ENCODE assay signal across 12 cellular contexts in the genomic region with DNA sequence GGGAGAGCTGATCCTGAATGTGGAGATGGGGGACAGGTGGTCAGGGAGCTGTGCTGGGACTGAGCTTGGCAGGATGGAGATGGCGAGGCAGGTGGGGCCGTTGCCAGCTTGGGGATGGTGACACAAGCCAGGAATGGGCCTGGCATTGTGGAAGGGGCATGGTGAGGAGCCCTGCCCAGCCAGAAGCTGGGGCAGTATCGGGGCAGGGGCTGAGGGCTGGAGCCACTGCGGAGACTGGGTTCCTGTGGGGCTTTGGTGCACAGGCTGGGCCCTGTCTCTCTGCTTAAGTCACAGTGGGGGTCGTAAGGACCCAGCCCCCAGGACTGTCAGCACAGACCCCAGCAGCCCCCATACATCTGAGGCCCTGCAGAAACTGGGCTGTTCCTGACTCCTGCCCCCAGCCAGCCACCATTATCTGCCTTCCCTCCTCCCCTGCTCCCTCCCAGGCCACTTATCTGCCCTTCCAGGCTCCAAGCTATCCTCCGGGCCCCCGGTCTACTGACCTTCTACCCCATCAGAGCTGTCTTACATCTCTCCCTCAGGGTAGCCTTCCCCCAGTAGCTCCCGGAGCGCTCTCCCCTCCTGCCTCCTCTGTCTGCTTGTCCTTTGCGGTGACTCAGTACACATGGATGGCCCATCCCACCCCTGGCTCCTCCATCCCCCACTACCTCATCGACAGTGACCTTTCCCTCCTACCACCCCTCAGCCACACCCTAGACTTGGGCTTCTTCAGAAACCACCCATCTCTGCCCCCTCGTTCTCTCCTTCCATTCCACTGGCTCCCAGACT. TPM values are rescaled to one million over a fixed set of nuclear protein-coding genes. Genes with fewer than 3 reads are reported as not detected.
DNase-seq lines count a peak whose midpoint lies in the region; ATAC-seq, FAIRE-seq and TF ChIP-seq lines count a peak whose summit lies in the region.
"Had no signal": no experiment of that assay in that cellular context is flagged by ENCODE, and none has a peak within 500 bp of the region (broad histone marks: within the 10 kb centered on the region; RNA-seq: fewer than 3 reads in every experiment).

No MANE protein-coding gene starts in this region.

- H2AK5ac ChIP-seq in mesendoderm (ENCODE audit: low read length): no peak overlapping the region

- TF ChIP-seq POLR2A in tibial nerve (IDR thresholded peaks at IDR 0.05) (no peak), H54 (IDR thresholded peaks at IDR 0.05; ENCODE audit: low read depth, low read length) (no peak)

- no peak overlapping the region for H3K27ac Mint-ChIP-seq in activated CD4-positive, alpha-beta T cell treated with anti-CD3 and anti-CD28 coated beads for 36 hours

- H3K4me1 ChIP-seq in mesendoderm (ENCODE audit: control insufficient read depth, low read depth, low read length) (no peaks in the 10 kb centered on the region), tibial nerve (peaks cover 0 to 66% (median 14%) of the 10 kb centered on the region in 4 donors)

- H3K4me2 ChIP-seq in mesendoderm (ENCODE audit: low read length): no peak overlapping the region

- no CpG with 5 or more reads among the region's 12 CpGs for WGBS in mesendoderm (ENCODE audit: extremely low coverage, insufficient coverage, low lambda C conversion rate)
- WGBS in tibial nerve, 2 donors: 56% methylated on average over 12 of the region's 12 CpGs

- H3K79me1 ChIP-seq in mesendoderm (ENCODE audit: low read length): no peaks in the 10 kb centered on the region

- no peaks in the 10 kb centered on the region for H3K79me2 ChIP-seq in mesendoderm (ENCODE audit: control insufficient read depth, insufficient read depth, low read length)

- no peak overlapping the region for H3K4me3 ChIP-seq in dorsolateral prefrontal cortex
- no peak overlapping the region for H3K4me3 ChIP-seq in mesendoderm (ENCODE audit: low read length)
- H3K4me3 ChIP-seq in tibial nerve: no peak overlapping the region

- no peak overlapping the region for H2BK120ac ChIP-seq in mesendoderm (ENCODE audit: low read depth, low read length)

- H2BK5ac ChIP-seq in mesendoderm (ENCODE audit: low read length): no peak overlapping the region

- no peak overlapping the region for H3K9ac ChIP-seq in mesendoderm (ENCODE audit: low read length)

- H3K23ac ChIP-seq in mesendoderm (ENCODE audit: low read length): no peak overlapping the region

- no peak overlapping the region for H3K4ac ChIP-seq in mesendoderm (ENCODE audit: low read depth, low read length)

- no peak overlapping the region for H4K5ac ChIP-seq in mesendoderm (ENCODE audit: low read length)

- no peaks in the 10 kb centered on the region for H3K27me3 Mint-ChIP-seq in activated CD4-positive, alpha-beta T cell treated with anti-CD3 and anti-CD28 coated beads for 36 hours

- no peak overlapping the region for H2BK15ac ChIP-seq in mesendoderm (replicated peaks; ENCODE audit: low read depth)

- CTCF ChIA-PET in activated CD4-positive, alpha-beta T cell treated with anti-CD3 and anti-CD28 coated beads for 36 hours (lab: Charles Lee): interaction anchor here (1.1 to 5.1 kb wide), 2 partner anchors 17 to 54 kb away, joined by 4 to 23 read pairs; a partner anchor contains a TSS

- H4K8ac ChIP-seq in mesendoderm (ENCODE audit: low read depth, low read length): no peak overlapping the region

- H3K27me3 ChIP-seq in dorsolateral prefrontal cortex (no peaks in the 10 kb centered on the region), mesendoderm (ENCODE audit: insufficient read depth, low read length, poor library complexity) (no peaks in the 10 kb centered on the region), tibial nerve (no peaks in the 10 kb centered on the region)

- no peak for TF ChIP-seq EP300 in tibial nerve (IDR thresholded peaks at IDR 0.05)

- POLR2A ChIA-PET in activated CD4-positive, alpha-beta T cell treated with anti-CD3 and anti-CD28 coated beads for 36 hours (lab: Charles Lee): no interaction called here

- TF ChIP-seq CTCF in dorsolateral prefrontal cortex (IDR thresholded peaks at IDR 0.05 in 54 of 56, conservative IDR thresholded peaks at IDR 0.05 in 2 of 56; ENCODE audit: low read depth in 1 of 56, partially characterized antibody in 56 of 56) (no peak), tibial nerve (IDR thresholded peaks at IDR 0.05) (no peak)

- H3K4me3 Mint-ChIP-seq in activated CD4-positive, alpha-beta T cell treated with anti-CD3 and anti-CD28 coated beads for 36 hours: no peak overlapping the region

- H3K36me3 ChIP-seq in mesendoderm (ENCODE audit: control insufficient read depth, insufficient read depth, low read length) (no peaks in the 10 kb centered on the region), tibial nerve (peaks cover 0 to 70% (median 0%) of the 10 kb centered on the region in 3 donors)

- ATAC-seq in activated CD4-positive, alpha-beta T cell treated with anti-CD3 and anti-CD28 coated beads for 36 hours: no peak
- no peak for ATAC-seq in HG03571 (IDR thresholded peaks at IDR 0.05; ENCODE audit: unreplicated experiment)
- no peak for ATAC-seq in GM21723 (IDR thresholded peaks at IDR 0.05; ENCODE audit: unreplicated experiment)
- ATAC-seq: PC-3 had no signal

- no peaks in the 10 kb centered on the region for H3K36me3 Mint-ChIP-seq in activated CD4-positive, alpha-beta T cell treated with anti-CD3 and anti-CD28 coated beads for 36 hours (ENCODE audit: low read depth)

- no peak overlapping the region for H3K56ac ChIP-seq in mesendoderm (ENCODE audit: low read length)

- H3K4me1 Mint-ChIP-seq in activated CD4-positive, alpha-beta T cell treated with anti-CD3 and anti-CD28 coated beads for 36 hours: no peaks in the 10 kb centered on the region

- intact Hi-C loops in activated CD4-positive, alpha-beta T cell treated with anti-CD3 and anti-CD28 coated beads for 36 hours (cut with DNase I, micrococcal nuclease): no loop called here
- intact Hi-C loops in dorsolateral prefrontal cortex (cut with DNase I): no loop called here

- no peaks in the 10 kb centered on the region for H3K9me3 ChIP-seq in tibial nerve

- H3K18ac ChIP-seq in mesendoderm (ENCODE audit: low read length): no peak overlapping the region

- H3K9me3 Mint-ChIP-seq in activated CD4-positive, alpha-beta T cell treated with anti-CD3 and anti-CD28 coated beads for 36 hours (ENCODE audit: low read depth): no peaks in the 10 kb centered on the region

- H3K27ac ChIP-seq in dorsolateral prefrontal cortex (peak overlapping the region in 54 of 59 donors; percentile 3 to 85 (median 68)), mesendoderm (ENCODE audit: low read depth, low read length) (no peak overlapping the region), tibial nerve (peak overlapping the region in 3 of 4 donors; percentile 27 to 84 (median 47))

- FAIRE-seq in H54 (lab: Jason Lieb, UNC): no peak

- DNase-seq in activated CD4-positive, alpha-beta T cell treated with anti-CD3 and anti-CD28 coated beads for 36 hours: peak; percentile 2
- no peak for DNase-seq in activated CD4-positive, alpha-beta T cell treated with anti-CD3 and anti-CD28 coated beads for 4 hours
- DNase-seq in dorsolateral prefrontal cortex: peak in 8 of 10 donors; percentile 8 to 39 (median 28)
- peak; percentile 44 for DNase-seq in mesendoderm
- DNase-seq in tibial nerve (ENCODE audit: low spot score in 2 of 2): no peak
- DNase-seq in H54 (ENCODE audit: insufficient read length, low spot score): no peak
- DNase-seq: activated gamma-delta T cell treated with Interleukin-2 at 50 U/mL for 16 hours, foreskin melanocyte, NCI-H2171, PC-3 had no signal

RNA-seq across cellular contexts. Expression of a gene that starts 44.2 kb away (rescaled TPM):
- total RNA-seq in activated CD4-positive, alpha-beta T cell treated with anti-CD3 and anti-CD28 coated beads for 36 hours: 10 to 100 TPM; 92.3 to 96.1 TPM
- total RNA-seq in dorsolateral prefrontal cortex (10 to 100 TPM; 36.9 to 90.0 (median 52.6) TPM), tibial nerve (10 to 100 TPM; 16.6 to 36.0 (median 20.6) TPM)
- polyA plus RNA-seq in mesendoderm (2013, experiment 1 of 2): 82.9 TPM
- polyA plus RNA-seq in mesendoderm (2013, experiment 2 of 2): 81.0 TPM

RNA-seq across cellular contexts. Expression of a gene that starts 54.0 kb away (rescaled TPM):
- under 1 TPM; 0.53 to 0.75 TPM for total RNA-seq in activated CD4-positive, alpha-beta T cell treated with anti-CD3 and anti-CD28 coated beads for 36 hours
- total RNA-seq in dorsolateral prefrontal cortex (100 to 1,000 TPM in 56 of 120 experiments, 10 to 100 TPM in 64; 46.7 to 245 (median 97.2) TPM), tibial nerve (100 to 1,000 TPM; 122 to 165 (median 138) TPM)
- 4.7 TPM for polyA plus RNA-seq in mesendoderm (2013, experiment 1 of 2)
- polyA plus RNA-seq in mesendoderm (2013, experiment 2 of 2): 5.0 TPM

Comparison
In these comparisons a context has a peak if more than half of its experiments do, and no peak if none do; other contexts are left out.
1. DNase-seq: peak in activated CD4-positive, alpha-beta T cell treated with anti-CD3 and anti-CD28 coated beads for 36 hours (single experiment), dorsolateral prefrontal cortex (8 of 10) and mesendoderm (single experiment); none in activated CD4-positive, alpha-beta T cell treated with anti-CD3 and anti-CD28 coated beads for 4 hours (0 of 2), tibial nerve (0 of 2) and H54 (single experiment).
2. RNA of a gene that starts 54.0 kb away (total RNA-seq): 122 to 165 TPM in tibial nerve and 46.7 to 245 TPM in dorsolateral prefrontal cortex; 0.53 to 0.75 TPM in activated CD4-positive, alpha-beta T cell treated with anti-CD3 and anti-CD28 coated beads for 36 hours; every median in the first group is over 10 times any median in the second.